9 cellular contexts compared by ENCODE assay signal in genomic region chr18:35383136-35383535, GRCh38. TPM values are rescaled to one million over a fixed set of nuclear protein-coding genes. Genes with fewer than 3 reads are reported as not detected.
"Had no signal": no experiment of that assay in that cellular context is flagged by ENCODE, and none has a peak within 500 bp of the region (broad histone marks: within the 10 kb centered on the region; RNA-seq: fewer than 3 reads in every experiment).

No MANE protein-coding gene starts in this region.

- H3K27ac Mint-ChIP-seq: H9, IgD-negative memory B cell had no signal

- H3K27ac ChIP-seq: GM23248, HL-60 had no signal

- DNase-seq: GM23248, GOT3, H9, HCEC 1CT, KBM-7 had no signal

- ATAC-seq: HepG2 had no signal

- H3K4me3 Mint-ChIP-seq: H9, IgD-negative memory B cell had no signal

- H3K4me3 ChIP-seq: GM23248 had no signal

- H3K9ac ChIP-seq: GM23248 had no signal

RNA-seq across cellular contexts. Expression of gene ZNF396, which starts 6.0 kb away (rescaled TPM):
- total RNA-seq: HT1080 had no signal
